Comparison of ENCODE assay signal across 8 cellular contexts in the genomic region with DNA sequence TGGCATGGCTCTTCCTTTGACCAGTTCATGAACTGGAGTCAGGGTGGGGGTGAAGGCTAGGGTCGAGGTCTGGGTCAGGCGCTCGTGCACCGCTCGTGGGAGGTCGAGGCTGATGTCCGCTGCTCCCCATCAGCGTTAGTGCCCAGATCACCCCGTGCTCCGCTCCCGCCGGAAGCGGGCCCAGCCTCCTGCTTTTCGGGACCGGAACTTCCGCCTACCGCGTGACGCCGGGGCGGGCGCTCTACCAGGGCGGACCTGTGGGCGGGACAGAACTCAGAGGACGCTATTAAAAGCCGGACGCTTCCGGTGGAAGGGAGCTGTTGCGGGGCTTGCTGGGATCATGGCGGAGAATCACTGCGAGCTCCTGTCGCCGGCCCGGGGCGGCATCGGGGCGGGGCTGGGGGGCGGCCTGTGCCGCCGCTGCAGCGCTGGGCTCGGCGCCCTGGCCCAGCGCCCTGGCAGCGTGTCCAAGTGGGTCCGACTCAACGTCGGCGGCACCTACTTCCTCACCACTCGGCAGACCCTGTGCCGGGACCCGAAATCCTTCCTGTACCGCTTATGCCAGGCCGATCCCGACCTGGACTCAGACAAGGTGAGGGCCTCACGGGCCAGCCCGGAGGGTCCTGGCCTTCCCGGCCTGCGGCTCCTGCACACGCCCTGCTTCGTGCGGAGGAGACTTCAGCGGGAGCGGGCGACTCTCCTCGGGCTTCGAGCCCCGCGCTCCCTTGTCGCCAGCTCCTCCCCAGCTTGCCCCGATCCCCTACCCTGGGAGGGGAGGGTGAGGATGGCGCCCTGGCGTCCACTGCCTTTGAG. TPM values are rescaled to one million over a fixed set of nuclear protein-coding genes. Genes with fewer than 3 reads are reported as not detected.
DNase-seq lines count a peak whose midpoint lies in the region; FAIRE-seq and TF ChIP-seq lines count a peak whose summit lies in the region.

A gene with protein sequence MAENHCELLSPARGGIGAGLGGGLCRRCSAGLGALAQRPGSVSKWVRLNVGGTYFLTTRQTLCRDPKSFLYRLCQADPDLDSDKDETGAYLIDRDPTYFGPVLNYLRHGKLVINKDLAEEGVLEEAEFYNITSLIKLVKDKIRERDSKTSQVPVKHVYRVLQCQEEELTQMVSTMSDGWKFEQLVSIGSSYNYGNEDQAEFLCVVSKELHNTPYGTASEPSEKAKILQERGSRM (plus strand): TSS at position 315 of the 813 bp plus-strand sequence. CDS start 26 bp downstream, at position 341.

- H2BK5ac ChIP-seq in neuronal stem cell (ENCODE audit: low read length) = peak within 1 kb of the TSS; percentile 55

- no peak within 1 kb of the TSS for H3K4ac ChIP-seq in neuronal stem cell (ENCODE audit: low read length)

- H3K36me3 ChIP-seq in HEK293 (ENCODE audit: control insufficient read depth in 2 of 2, insufficient read depth in 1 of 2, low read length in 2 of 2) = no peaks in the 10 kb centered on the region; a peak in 1 of 3 replicates
- peaks cover 0 to 7% of the 10 kb centered on the region in 2 donors for H3K36me3 ChIP-seq in neuronal stem cell (replicated peaks in 1 of 2; ENCODE audit: control insufficient read depth in 2 of 2, insufficient read depth in 2 of 2, low read length in 2 of 2)
- no peaks in the 10 kb centered on the region for H3K36me3 ChIP-seq in subcutaneous abdominal adipose tissue (ENCODE audit: control insufficient read depth in 5 of 5, insufficient read depth in 5 of 5, low read length in 5 of 5)

- no peak within 1 kb of the TSS for H2BK15ac ChIP-seq in neuronal stem cell (ENCODE audit: low read length)

- peaks cover 6% of the 10 kb centered on the region for H3K79me1 ChIP-seq in neuronal stem cell (ENCODE audit: low read depth, low read length)

- peak within 1 kb of the TSS; percentile 96 for H2AK5ac ChIP-seq in neuronal stem cell (ENCODE audit: low read depth, low read length)

- no peak within 1 kb of the TSS for H2BK120ac ChIP-seq in neuronal stem cell (ENCODE audit: low read depth, low read length)

- H3K4me3 ChIP-seq in HEK293 (ENCODE audit: low read depth, low read length) = peak within 1 kb of the TSS; percentile 92
- H3K4me3 ChIP-seq in NB4 (ENCODE audit: low read depth, low read length) = peak within 1 kb of the TSS; percentile 99
- H3K4me3 ChIP-seq in neuronal stem cell (ENCODE audit: low read length in 2 of 2) = peak within 1 kb of the TSS; percentile 82 to 97
- H3K4me3 ChIP-seq in subcutaneous abdominal adipose tissue (ENCODE audit: low read depth in 1 of 5, low read length in 5 of 5) = peak within 1 kb of the TSS; percentile 84 to 100 (median 97)

- H3K4me2 ChIP-seq in neuronal stem cell (ENCODE audit: insufficient read depth, low read length, poor library complexity, severe bottlenecking) = peak within 1 kb of the TSS; percentile 71

- H3K14ac ChIP-seq in neuronal stem cell (ENCODE audit: low read length) = no peak within 1 kb of the TSS

- H3K4me3 Mint-ChIP-seq in activated naive CD4-positive, alpha-beta T cell treated with anti-CD3 and anti-CD28 coated beads for 36 hours = peak within 1 kb of the TSS; percentile 97

- peak; percentile 96 for DNase-seq in G401 (ENCODE audit: low spot score)
- DNase-seq in NB4 (ENCODE audit: low read depth) = peak; percentile 96
- peak; percentile 94 for DNase-seq in SK-N-DZ (ENCODE audit: low spot score)
- peak; percentile 98 for DNase-seq in activated naive CD4-positive, alpha-beta T cell treated with anti-CD3 and anti-CD28 coated beads for 36 hours
- peak; percentile 99 to 100 for DNase-seq in frontal cortex (ENCODE audit: low spot score in 2 of 2)
- peak; percentile 93 for DNase-seq in neuronal stem cell (ENCODE audit: low spot score)

- peak within 1 kb of the TSS; percentile 66 for H3K23ac ChIP-seq in neuronal stem cell (ENCODE audit: low read depth, low read length, poor library complexity)

- no peak for TF ChIP-seq CTCF in HEK293 (tag by site-specific recombination; IDR thresholded peaks at IDR 0.05)
- no peak for TF ChIP-seq CTCF in NB4 (IDR thresholded peaks at IDR 0.05; ENCODE audit: low read depth, low read length)

- peak within 1 kb of the TSS; percentile 88 for H3K18ac ChIP-seq in neuronal stem cell (ENCODE audit: low read length)

- in situ Hi-C loops in G401 (cut with HindIII; ENCODE audit: low sequenced_read_pairs) = no loop called here

- POLR2A ChIA-PET in HEK293 (lab: Yijun Ruan, JAX) = interaction anchor here (0.6 to 2.1 kb wide), 12 partner anchors 9 to 977 kb away, joined by 3 to 35 read pairs (median 4); a partner anchor contains a TSS

- H3K4me1 Mint-ChIP-seq in activated naive CD4-positive, alpha-beta T cell treated with anti-CD3 and anti-CD28 coated beads for 36 hours (ENCODE audit: low read depth) = peaks cover 22% of the 10 kb centered on the region

- peak within 1 kb of the TSS; percentile 93 for H3K27ac Mint-ChIP-seq in activated naive CD4-positive, alpha-beta T cell treated with anti-CD3 and anti-CD28 coated beads for 36 hours

- H2AFZ ChIP-seq in neuronal stem cell (ENCODE audit: low read length) = peak within 1 kb of the TSS; percentile 89

- no peak within 1 kb of the TSS for H4K8ac ChIP-seq in neuronal stem cell (ENCODE audit: low read depth, low read length)

- no CpG with 5 or more reads among the region's 73 CpGs for WGBS in neuronal stem cell (ENCODE audit: extremely low coverage in 2 of 2, insufficient read length in 2 of 2, insufficient replicate concordance in 1 of 2), 2 donors

- TF ChIP-seq POLR2A in NB4 (IDR thresholded peaks at IDR 0.05; ENCODE audit: extremely low read depth, insufficient read length) = peak; percentile 96

- H3K9me3 ChIP-seq in HEK293 (ENCODE audit: control insufficient read depth, insufficient read depth, low read depth, low read length) = no peaks in the 10 kb centered on the region
- no peaks in the 10 kb centered on the region for H3K9me3 ChIP-seq in neuronal stem cell (replicated peaks in 1 of 2; ENCODE audit: control insufficient read depth in 2 of 2, insufficient read depth in 1 of 2, low read depth in 1 of 2, low read length in 2 of 2)
- no peaks in the 10 kb centered on the region for H3K9me3 ChIP-seq in subcutaneous abdominal adipose tissue (ENCODE audit: control insufficient read depth in 5 of 5, low read length in 5 of 5)

- H3K9me3 Mint-ChIP-seq in activated naive CD4-positive, alpha-beta T cell treated with anti-CD3 and anti-CD28 coated beads for 36 hours = no peaks in the 10 kb centered on the region

- H4K91ac ChIP-seq in neuronal stem cell (ENCODE audit: low read depth, low read length, poor library complexity) = no peak within 1 kb of the TSS

- FAIRE-seq in frontal cortex (lab: Jason Lieb, UNC) = no peak

- H3K4me1 ChIP-seq in HEK293 (ENCODE audit: control insufficient read depth, insufficient read depth, low read length) (no peaks in the 10 kb centered on the region), neuronal stem cell (ENCODE audit: control insufficient read depth in 2 of 2, insufficient read depth in 1 of 2, low read depth in 1 of 2, low read length in 2 of 2) (peaks cover 0 to 2% of the 10 kb centered on the region in 2 donors), subcutaneous abdominal adipose tissue (ENCODE audit: control insufficient read depth in 5 of 5, insufficient read depth in 5 of 5, low read length in 5 of 5) (peaks cover 0 to 35% (median 25%) of the 10 kb centered on the region in 5 donors)

- H3K27ac ChIP-seq in HEK293 (ENCODE audit: extremely low read depth, low read depth, low read length) = peak within 1 kb of the TSS; percentile 66
- no peak within 1 kb of the TSS for H3K27ac ChIP-seq in neuronal stem cell (replicated peaks; ENCODE audit: low read length)
- H3K27ac ChIP-seq in subcutaneous abdominal adipose tissue (ENCODE audit: low read depth, low read length) = peak within 1 kb of the TSS; percentile 76

- H3K27me3 Mint-ChIP-seq in activated naive CD4-positive, alpha-beta T cell treated with anti-CD3 and anti-CD28 coated beads for 36 hours (ENCODE audit: low read depth) = no peaks in the 10 kb centered on the region

- peaks cover 10% of the 10 kb centered on the region for H3K36me3 Mint-ChIP-seq in activated naive CD4-positive, alpha-beta T cell treated with anti-CD3 and anti-CD28 coated beads for 36 hours (ENCODE audit: low read depth)

- H3K9ac ChIP-seq in neuronal stem cell (ENCODE audit: low read depth, low read length, poor library complexity) (peak within 1 kb of the TSS; percentile 97), subcutaneous abdominal adipose tissue (ENCODE audit: low read length in 5 of 5) (peak within 1 kb of the TSS; percentile 84 to 97 (median 96))

- no peaks in the 10 kb centered on the region for H3K27me3 ChIP-seq in neuronal stem cell (ENCODE audit: control insufficient read depth in 3 of 3, insufficient read depth in 3 of 3, low read depth in 1 of 3, low read length in 3 of 3)
- H3K27me3 ChIP-seq in subcutaneous abdominal adipose tissue (ENCODE audit: control insufficient read depth in 5 of 5, insufficient read depth in 4 of 5, low read length in 5 of 5) = no peaks in the 10 kb centered on the region

- CTCF ChIA-PET in HEK293 (lab: Yijun Ruan, JAX) = interaction anchor here (1.4 kb wide), 1 partner anchor 186 kb away, joined by 7 read pairs; no protein-coding TSS in a partner anchor
- CTCF ChIA-PET in activated naive CD4-positive, alpha-beta T cell treated with anti-CD3 and anti-CD28 coated beads for 36 hours (lab: Charles Lee) = no interaction called here

- intact Hi-C loops in activated naive CD4-positive, alpha-beta T cell treated with anti-CD3 and anti-CD28 coated beads for 36 hours (cut with micrococcal nuclease) = loop anchor here (1.0 to 5.0 kb wide), 5 partner anchors 9 to 460 kb away; a partner anchor contains a TSS

- no peak within 1 kb of the TSS for H2BK12ac ChIP-seq in neuronal stem cell (ENCODE audit: low read length)

TF ChIP-seq in HEK293, 187 proteins besides CTCF, POLR2A, EP300 and RAD21 (continues in another document):
- TF ChIP-seq ZNF366 (tag by site-specific recombination; conservative IDR thresholded peaks at IDR 0.05) (no peak), GLI4 (tag by site-specific recombination; IDR thresholded peaks at IDR 0.05) (peak; percentile 80; the same call in 1 of the 2 replicates), ZNF302 (tag by site-specific recombination; IDR thresholded peaks at IDR 0.05; ENCODE audit: low read depth) (no peak), ZNF560 (tag by site-specific recombination; IDR thresholded peaks at IDR 0.05; ENCODE audit: borderline replicate concordance) (no peak), ZNF530 (tag by site-specific recombination; IDR thresholded peaks at IDR 0.05; ENCODE audit: low read depth) (no peak), OVOL3 (tag by site-specific recombination; IDR thresholded peaks at IDR 0.05) (0 out of 2 replicates have a peak, but pooled peaks have one; percentile 76), ZNF416 (tag by site-specific recombination; IDR thresholded peaks at IDR 0.05) (no peak), YY1 (tag by site-specific recombination; IDR thresholded peaks at IDR 0.05) (peak; percentile 94)

RNA-seq across cellular contexts. Expression of the gene that starts here (rescaled TPM):
- total RNA-seq in G401 (2014; rRNA removed; shearing (Covaris generic)) = 88.2 and 89.7 TPM in 2 replicates
- 43.9 and 47.8 TPM in 2 replicates for polyA plus RNA-seq in SK-N-DZ (2014; cell fraction: cytosol; rRNA removed)
- 26.4 and 34.6 TPM in 2 replicates for polyA plus RNA-seq in SK-N-DZ (2014; cell fraction: nucleus; rRNA removed)
- total RNA-seq in activated naive CD4-positive, alpha-beta T cell treated with anti-CD3 and anti-CD28 coated beads for 36 hours = 10 to 100 TPM; 21.8 to 24.1 TPM
- total RNA-seq in frontal cortex = 21.2 TPM
- polyA plus RNA-seq in neuronal stem cell (2013, experiment 1 of 2) = 26.1 TPM
- polyA plus RNA-seq in neuronal stem cell (2013, experiment 2 of 2) = 27.0 TPM
